In genomic region chr15:85443046-85443445, GRCh38 we compare ENCODE assay signal across 10 cellular contexts.
DNase-seq lines count a peak whose midpoint lies in the region; ATAC-seq lines count a peak whose summit lies in the region.
"Had no signal": no experiment of that assay in that cellular context is flagged by ENCODE, and none has a peak within 500 bp of the region (broad histone marks: within the 10 kb centered on the region; RNA-seq: fewer than 3 reads in every experiment).

No MANE protein-coding gene starts in this region.

- H3K4me1 Mint-ChIP-seq in memory B cell: peaks cover 45% of the 10 kb centered on the region

- H3K9ac ChIP-seq in Karpas-422 (ENCODE audit: low read length): peak overlapping the region; percentile 38

- peak overlapping the region; percentile 41 for H3K4me3 ChIP-seq in Karpas-422 (ENCODE audit: low read length)

- peak; percentile 66 for DNase-seq in Karpas-422
- DNase-seq in memory B cell (ENCODE audit: low spot score in 2 of 2): no peak
- no peak for DNase-seq in iPS-NIHi7 (ENCODE audit: extremely low spot score)
- DNase-seq in OCI-M2 (lab: John Stamatoyannopoulos, UW; ENCODE audit: unreplicated experiment): no peak
- no peak for DNase-seq in DMS79 (lab: John Stamatoyannopoulos, UW)
- DNase-seq in OCI-M1 (lab: John Stamatoyannopoulos, UW): no peak
- DNase-seq: foreskin fibroblast; stimulated activated CD4-positive, alpha-beta T cell treated with anti-CD3 and anti-CD28 coated beads, Interleukin-12 subunit alpha, Interleukin-12 subunit beta, amount 100 ng/mL, for 4 hours had no signal

- peaks cover 77% of the 10 kb centered on the region for H3K79me2 ChIP-seq in Karpas-422 (ENCODE audit: low read length)

- H3K4me3 Mint-ChIP-seq in memory B cell: peak overlapping the region; percentile 0

- H3K27ac ChIP-seq in Karpas-422 (ENCODE audit: low read length): peak overlapping the region; percentile 89

- peak overlapping the region; percentile 95 for H3K27ac Mint-ChIP-seq in memory B cell

- no peaks in the 10 kb centered on the region for H3K27me3 Mint-ChIP-seq in memory B cell

- peaks cover 5% of the 10 kb centered on the region for H3K9me3 Mint-ChIP-seq in memory B cell

- H2AFZ ChIP-seq in Karpas-422 (ENCODE audit: low read length): no peak overlapping the region

- H3K36me3 ChIP-seq in Karpas-422 (ENCODE audit: insufficient read depth, low read length): no peaks in the 10 kb centered on the region

- peaks cover 12% of the 10 kb centered on the region for H3K36me3 Mint-ChIP-seq in memory B cell

- no peaks in the 10 kb centered on the region for H3K9me3 ChIP-seq in Karpas-422 (ENCODE audit: low read length)

- H3K4me1 ChIP-seq in Karpas-422 (ENCODE audit: low read length): peaks cover 59% of the 10 kb centered on the region

- no peaks in the 10 kb centered on the region for H3K9me2 ChIP-seq in Karpas-422 (replicated peaks; ENCODE audit: insufficient read depth, low read length)

- H3K27me3 ChIP-seq in Karpas-422 (ENCODE audit: low read length): no peaks in the 10 kb centered on the region

- no peaks in the 10 kb centered on the region for H4K20me1 ChIP-seq in Karpas-422 (ENCODE audit: insufficient read depth, low read depth, low read length)

- H3K4me2 ChIP-seq in Karpas-422 (ENCODE audit: low read depth, low read length, poor library complexity, severe bottlenecking): peak overlapping the region; percentile 67

- ATAC-seq in GM18517 (IDR thresholded peaks at IDR 0.05; ENCODE audit: unreplicated experiment) (peak; percentile 34), GM21619 (IDR thresholded peaks at IDR 0.05; ENCODE audit: unreplicated experiment) (peak; percentile 42), memory B cell (ENCODE audit: low read depth) (peak; percentile 66)
